1 cellular context compared by ENCODE assay signal in the genomic region with DNA sequence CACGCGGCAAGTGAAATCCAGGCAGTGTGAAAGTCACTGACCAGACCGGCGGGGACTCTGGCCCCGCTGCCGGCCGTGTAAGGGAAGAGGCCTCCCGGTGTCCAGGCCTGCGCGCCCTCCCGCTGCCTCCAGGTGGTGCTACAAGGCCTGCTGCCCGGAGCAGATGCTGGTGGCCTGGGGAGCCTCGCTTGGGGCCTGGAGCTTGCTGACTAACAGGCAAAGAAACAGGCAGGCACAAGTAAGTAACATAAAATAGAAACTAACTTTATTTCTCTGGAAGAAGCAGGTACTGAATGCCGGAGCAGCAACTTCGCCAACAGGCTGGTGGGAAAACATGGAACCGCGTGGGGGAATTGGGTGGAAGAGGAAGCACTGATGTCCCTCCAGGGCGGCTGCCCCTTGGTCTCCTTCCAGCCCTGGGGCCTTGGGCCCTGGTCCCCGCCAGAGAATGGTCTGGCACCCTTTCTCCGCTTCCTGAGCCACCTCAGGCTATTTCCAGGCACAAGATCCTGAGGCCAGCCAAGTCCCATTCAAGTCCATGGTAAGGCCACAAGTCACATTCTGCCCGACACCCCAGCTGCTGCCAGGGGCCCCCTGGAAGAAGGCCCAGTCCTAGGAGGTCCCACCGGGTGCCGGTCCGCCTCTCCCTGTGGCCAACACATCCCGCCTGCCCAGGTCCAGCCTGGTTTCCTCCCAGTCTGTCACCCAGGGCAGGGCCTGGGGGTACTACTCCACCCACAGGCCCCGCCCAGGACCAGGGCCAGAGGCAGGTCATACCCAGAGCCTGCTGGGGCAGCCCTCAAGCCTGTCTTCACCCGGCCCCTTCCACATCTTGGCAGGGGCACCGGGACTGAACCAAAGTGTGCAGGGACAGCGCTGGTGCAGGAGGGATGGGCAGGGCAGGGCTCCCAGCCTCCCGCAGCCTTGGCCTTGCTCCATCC.
A peak's percentile ranks its signal among the peaks of the same experiment; 100 is the strongest.
TF ChIP-seq lines count a peak whose summit lies in the region.

No MANE protein-coding gene starts in this region.

TF ChIP-seq in HepG2, 621 proteins besides CTCF, POLR2A, EP300 and RAD21 (continued from another document and continues in another):
- TF ChIP-seq FUBP1 (CRISPR knock-in tag; IDR thresholded peaks at IDR 0.05; ENCODE audit: borderline replicate concordance): no peak
- TF ChIP-seq, protein P1, sequence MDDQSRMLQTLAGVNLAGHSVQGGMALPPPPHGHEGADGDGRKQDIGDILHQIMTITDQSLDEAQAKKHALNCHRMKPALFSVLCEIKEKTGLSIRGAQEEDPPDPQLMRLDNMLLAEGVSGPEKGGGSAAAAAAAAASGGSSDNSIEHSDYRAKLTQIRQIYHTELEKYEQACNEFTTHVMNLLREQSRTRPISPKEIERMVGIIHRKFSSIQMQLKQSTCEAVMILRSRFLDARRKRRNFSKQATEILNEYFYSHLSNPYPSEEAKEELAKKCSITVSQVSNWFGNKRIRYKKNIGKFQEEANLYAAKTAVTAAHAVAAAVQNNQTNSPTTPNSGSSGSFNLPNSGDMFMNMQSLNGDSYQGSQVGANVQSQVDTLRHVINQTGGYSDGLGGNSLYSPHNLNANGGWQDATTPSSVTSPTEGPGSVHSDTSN (CRISPR knock-in tag; IDR thresholded peaks at IDR 0.05; ENCODE audit: borderline replicate concordance): no peak
- TF ChIP-seq ZBTB42 (CRISPR knock-in tag; IDR thresholded peaks at IDR 0.05): no peak
- no peak for TF ChIP-seq FOXC1 (CRISPR knock-in tag; IDR thresholded peaks at IDR 0.05; ENCODE audit: borderline replicate concordance)
- TF ChIP-seq, protein P2, sequence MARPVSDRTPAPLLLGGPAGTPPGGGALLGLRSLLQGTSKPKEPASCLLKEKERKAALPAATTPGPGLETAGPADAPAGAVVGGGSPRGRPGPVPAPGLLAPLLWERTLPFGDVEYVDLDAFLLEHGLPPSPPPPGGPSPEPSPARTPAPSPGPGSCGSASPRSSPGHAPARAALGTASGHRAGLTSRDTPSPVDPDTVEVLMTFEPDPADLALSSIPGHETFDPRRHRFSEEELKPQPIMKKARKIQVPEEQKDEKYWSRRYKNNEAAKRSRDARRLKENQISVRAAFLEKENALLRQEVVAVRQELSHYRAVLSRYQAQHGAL (CRISPR knock-in tag; IDR thresholded peaks at IDR 0.05; ENCODE audit: not compliant biosample characterization): no peak
- no peak for TF ChIP-seq PHF21A (CRISPR knock-in tag; IDR thresholded peaks at IDR 0.05)
- TF ChIP-seq, protein P3, sequence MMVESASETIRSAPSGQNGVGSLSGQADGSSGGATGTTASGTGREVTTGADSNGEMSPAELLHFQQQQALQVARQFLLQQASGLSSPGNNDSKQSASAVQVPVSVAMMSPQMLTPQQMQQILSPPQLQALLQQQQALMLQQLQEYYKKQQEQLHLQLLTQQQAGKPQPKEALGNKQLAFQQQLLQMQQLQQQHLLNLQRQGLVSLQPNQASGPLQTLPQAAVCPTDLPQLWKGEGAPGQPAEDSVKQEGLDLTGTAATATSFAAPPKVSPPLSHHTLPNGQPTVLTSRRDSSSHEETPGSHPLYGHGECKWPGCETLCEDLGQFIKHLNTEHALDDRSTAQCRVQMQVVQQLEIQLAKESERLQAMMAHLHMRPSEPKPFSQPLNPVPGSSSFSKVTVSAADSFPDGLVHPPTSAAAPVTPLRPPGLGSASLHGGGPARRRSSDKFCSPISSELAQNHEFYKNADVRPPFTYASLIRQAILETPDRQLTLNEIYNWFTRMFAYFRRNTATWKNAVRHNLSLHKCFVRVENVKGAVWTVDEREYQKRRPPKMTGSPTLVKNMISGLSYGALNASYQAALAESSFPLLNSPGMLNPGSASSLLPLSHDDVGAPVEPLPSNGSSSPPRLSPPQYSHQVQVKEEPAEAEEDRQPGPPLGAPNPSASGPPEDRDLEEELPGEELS (CRISPR knock-in tag; IDR thresholded peaks at IDR 0.05): no peak
- TF ChIP-seq ZNF503 (CRISPR knock-in tag; IDR thresholded peaks at IDR 0.05): no peak
- no peak for TF ChIP-seq ZEB1 (IDR thresholded peaks at IDR 0.05; ENCODE audit: insufficient replicate concordance, low read depth)
- TF ChIP-seq ARNT2 (CRISPR knock-in tag; IDR thresholded peaks at IDR 0.05; ENCODE audit: low read depth): 0 out of 2 replicates have a peak, but pooled peaks have one; percentile 51
- no peak for TF ChIP-seq ZNF614 (CRISPR knock-in tag; IDR thresholded peaks at IDR 0.05; ENCODE audit: borderline replicate concordance)
- TF ChIP-seq ELF4 (CRISPR knock-in tag; IDR thresholded peaks at IDR 0.05; ENCODE audit: borderline replicate concordance): no peak
- no peak for TF ChIP-seq CERS6 (CRISPR knock-in tag; IDR thresholded peaks at IDR 0.05)
- TF ChIP-seq ZNF589 (CRISPR knock-in tag; conservative IDR thresholded peaks at IDR 0.05): no peak
- TF ChIP-seq ZNF282 (IDR thresholded peaks at IDR 0.05; ENCODE audit: partially characterized antibody): no peak
- TF ChIP-seq FOSL2 (CRISPR knock-in tag; IDR thresholded peaks at IDR 0.05): peak; percentile 33; the same call in 1 of the 2 replicates
- TF ChIP-seq ZNF7 (CRISPR knock-in tag; IDR thresholded peaks at IDR 0.05): no peak
- TF ChIP-seq, protein P4, sequence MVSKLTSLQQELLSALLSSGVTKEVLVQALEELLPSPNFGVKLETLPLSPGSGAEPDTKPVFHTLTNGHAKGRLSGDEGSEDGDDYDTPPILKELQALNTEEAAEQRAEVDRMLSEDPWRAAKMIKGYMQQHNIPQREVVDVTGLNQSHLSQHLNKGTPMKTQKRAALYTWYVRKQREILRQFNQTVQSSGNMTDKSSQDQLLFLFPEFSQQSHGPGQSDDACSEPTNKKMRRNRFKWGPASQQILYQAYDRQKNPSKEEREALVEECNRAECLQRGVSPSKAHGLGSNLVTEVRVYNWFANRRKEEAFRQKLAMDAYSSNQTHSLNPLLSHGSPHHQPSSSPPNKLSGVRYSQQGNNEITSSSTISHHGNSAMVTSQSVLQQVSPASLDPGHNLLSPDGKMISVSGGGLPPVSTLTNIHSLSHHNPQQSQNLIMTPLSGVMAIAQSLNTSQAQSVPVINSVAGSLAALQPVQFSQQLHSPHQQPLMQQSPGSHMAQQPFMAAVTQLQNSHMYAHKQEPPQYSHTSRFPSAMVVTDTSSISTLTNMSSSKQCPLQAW (CRISPR knock-in tag; IDR thresholded peaks at IDR 0.05): peak; percentile 26; the same call in 1 of the 2 replicates
- TF ChIP-seq POGZ (CRISPR knock-in tag; IDR thresholded peaks at IDR 0.05): no peak
- TF ChIP-seq, protein P5, sequence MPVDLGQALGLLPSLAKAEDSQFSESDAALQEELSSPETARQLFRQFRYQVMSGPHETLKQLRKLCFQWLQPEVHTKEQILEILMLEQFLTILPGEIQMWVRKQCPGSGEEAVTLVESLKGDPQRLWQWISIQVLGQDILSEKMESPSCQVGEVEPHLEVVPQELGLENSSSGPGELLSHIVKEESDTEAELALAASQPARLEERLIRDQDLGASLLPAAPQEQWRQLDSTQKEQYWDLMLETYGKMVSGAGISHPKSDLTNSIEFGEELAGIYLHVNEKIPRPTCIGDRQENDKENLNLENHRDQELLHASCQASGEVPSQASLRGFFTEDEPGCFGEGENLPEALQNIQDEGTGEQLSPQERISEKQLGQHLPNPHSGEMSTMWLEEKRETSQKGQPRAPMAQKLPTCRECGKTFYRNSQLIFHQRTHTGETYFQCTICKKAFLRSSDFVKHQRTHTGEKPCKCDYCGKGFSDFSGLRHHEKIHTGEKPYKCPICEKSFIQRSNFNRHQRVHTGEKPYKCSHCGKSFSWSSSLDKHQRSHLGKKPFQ (CRISPR knock-in tag; IDR thresholded peaks at IDR 0.05; ENCODE audit: insufficient replicate concordance): no peak
- TF ChIP-seq, protein P6, sequence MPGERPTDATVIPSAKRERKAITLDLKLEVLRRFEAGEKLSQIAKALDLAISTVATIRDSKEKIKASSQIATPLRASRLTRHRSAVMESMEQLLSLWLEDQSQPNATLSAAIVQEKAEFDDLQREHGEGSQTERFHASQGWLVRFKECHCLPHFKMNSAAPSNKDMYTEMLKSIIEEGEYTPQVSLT (CRISPR knock-in tag; IDR thresholded peaks at IDR 0.05; ENCODE audit: borderline replicate concordance, low read depth): no peak
- TF ChIP-seq PRDM15 (CRISPR knock-in tag; IDR thresholded peaks at IDR 0.05): peak; percentile 77
- TF ChIP-seq MYC (CRISPR knock-in tag; IDR thresholded peaks at IDR 0.05; ENCODE audit: borderline replicate concordance): peak; percentile 34; the same call in 1 of the 2 replicates
- 0 out of 2 replicates have a peak, but pooled peaks have one; percentile 33 for TF ChIP-seq GATAD1 (CRISPR knock-in tag; IDR thresholded peaks at IDR 0.05)
- TF ChIP-seq EZH2 (conservative IDR thresholded peaks at IDR 0.05; ENCODE audit: low read depth, low read length): no peak
- no peak for TF ChIP-seq ZNF3 (CRISPR knock-in tag; IDR thresholded peaks at IDR 0.05)
- TF ChIP-seq IKZF4 (CRISPR knock-in tag; IDR thresholded peaks at IDR 0.05; ENCODE audit: borderline replicate concordance, low read depth, not compliant biosample characterization): no peak
- TF ChIP-seq ZNF772 (CRISPR knock-in tag; IDR thresholded peaks at IDR 0.05): no peak
- TF ChIP-seq MAFK (conservative IDR thresholded peaks at IDR 0.05 in 1 of 2, IDR thresholded peaks at IDR 0.05 in 1 of 2; ENCODE audit: low read length in 2 of 2): no peak
- no peak for TF ChIP-seq NR2F6 (IDR thresholded peaks at IDR 0.05)
- TF ChIP-seq NR2F6 (CRISPR knock-in tag; IDR thresholded peaks at IDR 0.05): no peak
- no peak for TF ChIP-seq ZKSCAN5 (CRISPR knock-in tag; IDR thresholded peaks at IDR 0.05)
- TF ChIP-seq SP4 (CRISPR knock-in tag; IDR thresholded peaks at IDR 0.05): no peak
- peak; percentile 50; the same call in 1 of the 2 replicates for TF ChIP-seq ZFY (CRISPR knock-in tag; IDR thresholded peaks at IDR 0.05)
- TF ChIP-seq, protein P7, sequence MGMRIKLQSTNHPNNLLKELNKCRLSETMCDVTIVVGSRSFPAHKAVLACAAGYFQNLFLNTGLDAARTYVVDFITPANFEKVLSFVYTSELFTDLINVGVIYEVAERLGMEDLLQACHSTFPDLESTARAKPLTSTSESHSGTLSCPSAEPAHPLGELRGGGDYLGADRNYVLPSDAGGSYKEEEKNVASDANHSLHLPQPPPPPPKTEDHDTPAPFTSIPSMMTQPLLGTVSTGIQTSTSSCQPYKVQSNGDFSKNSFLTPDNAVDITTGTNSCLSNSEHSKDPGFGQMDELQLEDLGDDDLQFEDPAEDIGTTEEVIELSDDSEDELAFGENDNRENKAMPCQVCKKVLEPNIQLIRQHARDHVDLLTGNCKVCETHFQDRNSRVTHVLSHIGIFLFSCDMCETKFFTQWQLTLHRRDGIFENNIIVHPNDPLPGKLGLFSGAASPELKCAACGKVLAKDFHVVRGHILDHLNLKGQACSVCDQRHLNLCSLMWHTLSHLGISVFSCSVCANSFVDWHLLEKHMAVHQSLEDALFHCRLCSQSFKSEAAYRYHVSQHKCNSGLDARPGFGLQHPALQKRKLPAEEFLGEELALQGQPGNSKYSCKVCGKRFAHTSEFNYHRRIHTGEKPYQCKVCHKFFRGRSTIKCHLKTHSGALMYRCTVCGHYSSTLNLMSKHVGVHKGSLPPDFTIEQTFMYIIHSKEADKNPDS (CRISPR knock-in tag; IDR thresholded peaks at IDR 0.05): no peak
